1 cellular context compared by ENCODE assay signal in the genomic region with DNA sequence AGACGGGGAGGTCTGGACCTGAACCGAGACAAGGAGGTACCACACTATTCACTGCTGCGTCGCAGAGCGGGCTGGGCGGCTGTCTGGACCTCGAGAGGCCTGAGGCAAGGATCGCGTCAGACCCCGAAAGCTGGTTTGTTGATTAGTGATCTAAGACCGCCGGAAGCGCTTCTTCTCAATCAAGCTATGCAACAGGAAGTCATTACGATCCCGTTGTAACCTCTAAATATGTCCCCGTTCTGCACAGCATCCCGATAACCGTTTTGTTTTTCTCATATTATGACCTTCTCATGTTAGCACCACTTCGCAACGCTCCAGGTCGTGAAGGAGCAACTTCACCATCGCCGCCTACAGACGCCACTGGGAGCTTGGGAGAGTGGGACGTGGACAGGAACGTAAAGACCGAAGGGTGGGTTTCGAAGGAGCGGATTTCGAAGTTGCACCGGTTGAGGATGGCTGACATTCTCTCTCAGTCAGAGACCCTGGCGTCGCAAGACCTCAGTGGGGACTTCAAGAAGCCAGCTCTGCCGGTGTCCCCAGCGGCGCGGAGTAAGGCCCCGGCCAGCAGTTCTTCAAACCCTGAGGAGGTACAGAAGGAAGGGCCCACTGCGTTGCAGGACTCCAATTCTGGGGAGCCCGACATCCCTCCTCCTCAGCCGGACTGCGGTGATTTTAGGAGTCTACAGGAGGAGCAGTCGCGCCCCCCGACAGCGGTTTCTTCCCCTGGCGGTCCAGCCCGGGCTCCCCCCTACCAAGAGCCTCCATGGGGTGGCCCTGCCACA.
TF ChIP-seq lines count a peak whose summit lies in the region.

A gene with protein sequence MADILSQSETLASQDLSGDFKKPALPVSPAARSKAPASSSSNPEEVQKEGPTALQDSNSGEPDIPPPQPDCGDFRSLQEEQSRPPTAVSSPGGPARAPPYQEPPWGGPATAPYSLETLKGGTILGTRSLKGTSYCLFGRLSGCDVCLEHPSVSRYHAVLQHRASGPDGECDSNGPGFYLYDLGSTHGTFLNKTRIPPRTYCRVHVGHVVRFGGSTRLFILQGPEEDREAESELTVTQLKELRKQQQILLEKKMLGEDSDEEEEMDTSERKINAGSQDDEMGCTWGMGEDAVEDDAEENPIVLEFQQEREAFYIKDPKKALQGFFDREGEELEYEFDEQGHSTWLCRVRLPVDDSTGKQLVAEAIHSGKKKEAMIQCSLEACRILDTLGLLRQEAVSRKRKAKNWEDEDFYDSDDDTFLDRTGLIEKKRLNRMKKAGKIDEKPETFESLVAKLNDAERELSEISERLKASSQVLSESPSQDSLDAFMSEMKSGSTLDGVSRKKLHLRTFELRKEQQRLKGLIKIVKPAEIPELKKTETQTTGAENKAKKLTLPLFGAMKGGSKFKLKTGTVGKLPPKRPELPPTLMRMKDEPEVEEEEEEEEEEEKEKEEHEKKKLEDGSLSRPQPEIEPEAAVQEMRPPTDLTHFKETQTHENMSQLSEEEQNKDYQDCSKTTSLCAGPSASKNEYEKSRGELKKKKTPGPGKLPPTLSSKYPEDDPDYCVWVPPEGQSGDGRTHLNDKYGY (plus strand): TSS at position 427 of the 782 bp plus-strand sequence. CDS start 26 bp downstream, at position 453.
A gene with protein sequence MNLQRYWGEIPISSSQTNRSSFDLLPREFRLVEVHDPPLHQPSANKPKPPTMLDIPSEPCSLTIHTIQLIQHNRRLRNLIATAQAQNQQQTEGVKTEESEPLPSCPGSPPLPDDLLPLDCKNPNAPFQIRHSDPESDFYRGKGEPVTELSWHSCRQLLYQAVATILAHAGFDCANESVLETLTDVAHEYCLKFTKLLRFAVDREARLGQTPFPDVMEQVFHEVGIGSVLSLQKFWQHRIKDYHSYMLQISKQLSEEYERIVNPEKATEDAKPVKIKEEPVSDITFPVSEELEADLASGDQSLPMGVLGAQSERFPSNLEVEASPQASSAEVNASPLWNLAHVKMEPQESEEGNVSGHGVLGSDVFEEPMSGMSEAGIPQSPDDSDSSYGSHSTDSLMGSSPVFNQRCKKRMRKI (minus strand): TSS at position 152 of the 782 bp plus-strand sequence. CDS start 1,422 bp downstream, outside the sequence.

TF ChIP-seq in HEK293, 187 proteins besides CTCF, POLR2A, EP300 and RAD21 (continued from another document and continues in another):
- peak; percentile 96 for TF ChIP-seq REPIN1 (tag by site-specific recombination; IDR thresholded peaks at IDR 0.05; ENCODE audit: low read depth)
- peak; percentile 86 for TF ChIP-seq KLF7 (tag by site-specific recombination; IDR thresholded peaks at IDR 0.05; ENCODE audit: borderline replicate concordance)
- peak; percentile 86 for TF ChIP-seq ZNF610 (tag by site-specific recombination; IDR thresholded peaks at IDR 0.05; ENCODE audit: borderline replicate concordance)
- TF ChIP-seq ZNF324 (tag by site-specific recombination; IDR thresholded peaks at IDR 0.05), result peak; percentile 98
- TF ChIP-seq, protein P1, sequence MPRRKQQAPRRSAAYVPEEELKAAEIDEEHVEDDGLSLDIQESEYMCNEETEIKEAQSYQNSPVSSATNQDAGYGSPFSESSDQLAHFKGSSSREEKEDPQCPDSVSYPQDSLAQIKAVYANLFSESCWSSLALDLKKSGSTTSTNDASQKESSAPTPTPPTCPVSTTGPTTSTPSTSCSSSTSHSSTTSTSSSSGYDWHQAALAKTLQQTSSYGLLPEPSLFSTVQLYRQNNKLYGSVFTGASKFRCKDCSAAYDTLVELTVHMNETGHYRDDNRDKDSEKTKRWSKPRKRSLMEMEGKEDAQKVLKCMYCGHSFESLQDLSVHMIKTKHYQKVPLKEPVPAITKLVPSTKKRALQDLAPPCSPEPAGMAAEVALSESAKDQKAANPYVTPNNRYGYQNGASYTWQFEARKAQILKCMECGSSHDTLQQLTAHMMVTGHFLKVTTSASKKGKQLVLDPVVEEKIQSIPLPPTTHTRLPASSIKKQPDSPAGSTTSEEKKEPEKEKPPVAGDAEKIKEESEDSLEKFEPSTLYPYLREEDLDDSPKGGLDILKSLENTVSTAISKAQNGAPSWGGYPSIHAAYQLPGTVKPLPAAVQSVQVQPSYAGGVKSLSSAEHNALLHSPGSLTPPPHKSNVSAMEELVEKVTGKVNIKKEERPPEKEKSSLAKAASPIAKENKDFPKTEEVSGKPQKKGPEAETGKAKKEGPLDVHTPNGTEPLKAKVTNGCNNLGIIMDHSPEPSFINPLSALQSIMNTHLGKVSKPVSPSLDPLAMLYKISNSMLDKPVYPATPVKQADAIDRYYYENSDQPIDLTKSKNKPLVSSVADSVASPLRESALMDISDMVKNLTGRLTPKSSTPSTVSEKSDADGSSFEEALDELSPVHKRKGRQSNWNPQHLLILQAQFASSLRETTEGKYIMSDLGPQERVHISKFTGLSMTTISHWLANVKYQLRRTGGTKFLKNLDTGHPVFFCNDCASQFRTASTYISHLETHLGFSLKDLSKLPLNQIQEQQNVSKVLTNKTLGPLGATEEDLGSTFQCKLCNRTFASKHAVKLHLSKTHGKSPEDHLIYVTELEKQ (tag by site-specific recombination; IDR thresholded peaks at IDR 0.05; ENCODE audit: borderline replicate concordance), result no peak
- TF ChIP-seq ZNF274 (IDR thresholded peaks at IDR 0.05; ENCODE audit: low read length), result no peak
- no peak for TF ChIP-seq ZNF274 (tag by site-specific recombination; IDR thresholded peaks at IDR 0.05; ENCODE audit: borderline replicate concordance)
- TF ChIP-seq, protein P2, sequence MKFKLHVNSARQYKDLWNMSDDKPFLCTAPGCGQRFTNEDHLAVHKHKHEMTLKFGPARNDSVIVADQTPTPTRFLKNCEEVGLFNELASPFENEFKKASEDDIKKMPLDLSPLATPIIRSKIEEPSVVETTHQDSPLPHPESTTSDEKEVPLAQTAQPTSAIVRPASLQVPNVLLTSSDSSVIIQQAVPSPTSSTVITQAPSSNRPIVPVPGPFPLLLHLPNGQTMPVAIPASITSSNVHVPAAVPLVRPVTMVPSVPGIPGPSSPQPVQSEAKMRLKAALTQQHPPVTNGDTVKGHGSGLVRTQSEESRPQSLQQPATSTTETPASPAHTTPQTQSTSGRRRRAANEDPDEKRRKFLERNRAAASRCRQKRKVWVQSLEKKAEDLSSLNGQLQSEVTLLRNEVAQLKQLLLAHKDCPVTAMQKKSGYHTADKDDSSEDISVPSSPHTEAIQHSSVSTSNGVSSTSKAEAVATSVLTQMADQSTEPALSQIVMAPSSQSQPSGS (tag by site-specific recombination; IDR thresholded peaks at IDR 0.05; ENCODE audit: low read depth), result peak; percentile 22; the same call in 1 of the 2 replicates
- no peak for TF ChIP-seq ZNF654 (tag by site-specific recombination; IDR thresholded peaks at IDR 0.05; ENCODE audit: low read depth)
- TF ChIP-seq ZXDB (tag by site-specific recombination; IDR thresholded peaks at IDR 0.05), result peak; percentile 96
- peak; percentile 50 for TF ChIP-seq ZNF623 (tag by site-specific recombination; IDR thresholded peaks at IDR 0.05)
- TF ChIP-seq, protein P3, sequence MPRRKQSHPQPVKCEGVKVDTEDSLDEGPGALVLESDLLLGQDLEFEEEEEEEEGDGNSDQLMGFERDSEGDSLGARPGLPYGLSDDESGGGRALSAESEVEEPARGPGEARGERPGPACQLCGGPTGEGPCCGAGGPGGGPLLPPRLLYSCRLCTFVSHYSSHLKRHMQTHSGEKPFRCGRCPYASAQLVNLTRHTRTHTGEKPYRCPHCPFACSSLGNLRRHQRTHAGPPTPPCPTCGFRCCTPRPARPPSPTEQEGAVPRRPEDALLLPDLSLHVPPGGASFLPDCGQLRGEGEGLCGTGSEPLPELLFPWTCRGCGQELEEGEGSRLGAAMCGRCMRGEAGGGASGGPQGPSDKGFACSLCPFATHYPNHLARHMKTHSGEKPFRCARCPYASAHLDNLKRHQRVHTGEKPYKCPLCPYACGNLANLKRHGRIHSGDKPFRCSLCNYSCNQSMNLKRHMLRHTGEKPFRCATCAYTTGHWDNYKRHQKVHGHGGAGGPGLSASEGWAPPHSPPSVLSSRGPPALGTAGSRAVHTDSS (tag by site-specific recombination; IDR thresholded peaks at IDR 0.05), result 0 out of 2 replicates have a peak, but pooled peaks have one; percentile 44
- peak; percentile 95 for TF ChIP-seq KLF16 (tag by site-specific recombination; IDR thresholded peaks at IDR 0.05)
- TF ChIP-seq ZNF335 (tag by site-specific recombination; conservative IDR thresholded peaks at IDR 0.05), result peak; percentile 88
- TF ChIP-seq ZNF302 (tag by site-specific recombination; IDR thresholded peaks at IDR 0.05; ENCODE audit: low read depth), result 0 out of 2 replicates have a peak, but pooled peaks have one; percentile 49
- no peak for TF ChIP-seq ZNF792 (tag by site-specific recombination; IDR thresholded peaks at IDR 0.05)
- TF ChIP-seq, protein P4, sequence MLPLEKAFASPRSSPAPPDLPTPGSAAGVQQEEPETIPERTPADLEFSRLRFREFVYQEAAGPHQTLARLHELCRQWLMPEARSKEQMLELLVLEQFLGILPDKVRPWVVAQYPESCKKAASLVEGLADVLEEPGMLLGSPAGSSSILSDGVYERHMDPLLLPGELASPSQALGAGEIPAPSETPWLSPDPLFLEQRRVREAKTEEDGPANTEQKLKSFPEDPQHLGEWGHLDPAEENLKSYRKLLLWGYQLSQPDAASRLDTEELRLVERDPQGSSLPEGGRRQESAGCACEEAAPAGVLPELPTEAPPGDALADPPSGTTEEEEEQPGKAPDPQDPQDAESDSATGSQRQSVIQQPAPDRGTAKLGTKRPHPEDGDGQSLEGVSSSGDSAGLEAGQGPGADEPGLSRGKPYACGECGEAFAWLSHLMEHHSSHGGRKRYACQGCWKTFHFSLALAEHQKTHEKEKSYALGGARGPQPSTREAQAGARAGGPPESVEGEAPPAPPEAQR (tag by site-specific recombination; IDR thresholded peaks at IDR 0.05), result peak; percentile 68; the same call in 1 of the 2 replicates
- peak; percentile 99 for TF ChIP-seq YY2 (tag by site-specific recombination; IDR thresholded peaks at IDR 0.05)
- TF ChIP-seq ZNF629 (tag by site-specific recombination; IDR thresholded peaks at IDR 0.05), result peak; percentile 94
- TF ChIP-seq, protein P5, sequence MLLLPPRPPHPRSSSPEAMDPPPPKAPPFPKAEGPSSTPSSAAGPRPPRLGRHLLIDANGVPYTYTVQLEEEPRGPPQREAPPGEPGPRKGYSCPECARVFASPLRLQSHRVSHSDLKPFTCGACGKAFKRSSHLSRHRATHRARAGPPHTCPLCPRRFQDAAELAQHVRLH (tag by site-specific recombination; IDR thresholded peaks at IDR 0.05), result peak; percentile 96
- peak; percentile 74 for TF ChIP-seq SP2 (tag by site-specific recombination; IDR thresholded peaks at IDR 0.05)
- TF ChIP-seq ZNF146 (tag by site-specific recombination; IDR thresholded peaks at IDR 0.05), result peak; percentile 32; the same call in 1 of the 2 replicates
- TF ChIP-seq ZNF626 (tag by site-specific recombination; IDR thresholded peaks at IDR 0.05), result no peak
- TF ChIP-seq HOXD13 (CRISPR knock-in tag; IDR thresholded peaks at IDR 0.05; ENCODE audit: borderline replicate concordance), result peak; percentile 71; the same call in 1 of the 2 replicates
- TF ChIP-seq WT1 (tag by site-specific recombination; IDR thresholded peaks at IDR 0.05), result peak; percentile 13; the same call in 1 of the 2 replicates
- TF ChIP-seq, protein P6, sequence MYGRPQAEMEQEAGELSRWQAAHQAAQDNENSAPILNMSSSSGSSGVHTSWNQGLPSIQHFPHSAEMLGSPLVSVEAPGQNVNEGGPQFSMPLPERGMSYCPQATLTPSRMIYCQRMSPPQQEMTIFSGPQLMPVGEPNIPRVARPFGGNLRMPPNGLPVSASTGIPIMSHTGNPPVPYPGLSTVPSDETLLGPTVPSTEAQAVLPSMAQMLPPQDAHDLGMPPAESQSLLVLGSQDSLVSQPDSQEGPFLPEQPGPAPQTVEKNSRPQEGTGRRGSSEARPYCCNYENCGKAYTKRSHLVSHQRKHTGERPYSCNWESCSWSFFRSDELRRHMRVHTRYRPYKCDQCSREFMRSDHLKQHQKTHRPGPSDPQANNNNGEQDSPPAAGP (tag by site-specific recombination; IDR thresholded peaks at IDR 0.05), result peak; percentile 99
- 0 out of 2 replicates have a peak, but pooled peaks have one; percentile 61 for TF ChIP-seq ZNF184 (tag by site-specific recombination; IDR thresholded peaks at IDR 0.05)
- TF ChIP-seq ZNF560 (tag by site-specific recombination; IDR thresholded peaks at IDR 0.05; ENCODE audit: borderline replicate concordance), result no peak
- TF ChIP-seq ZFP41 (tag by site-specific recombination; IDR thresholded peaks at IDR 0.05; ENCODE audit: borderline replicate concordance), result no peak
- TF ChIP-seq MYNN (tag by site-specific recombination; IDR thresholded peaks at IDR 0.05; ENCODE audit: borderline replicate concordance), result peak; percentile 70; the same call in 1 of the 2 replicates
- TF ChIP-seq, protein P7, sequence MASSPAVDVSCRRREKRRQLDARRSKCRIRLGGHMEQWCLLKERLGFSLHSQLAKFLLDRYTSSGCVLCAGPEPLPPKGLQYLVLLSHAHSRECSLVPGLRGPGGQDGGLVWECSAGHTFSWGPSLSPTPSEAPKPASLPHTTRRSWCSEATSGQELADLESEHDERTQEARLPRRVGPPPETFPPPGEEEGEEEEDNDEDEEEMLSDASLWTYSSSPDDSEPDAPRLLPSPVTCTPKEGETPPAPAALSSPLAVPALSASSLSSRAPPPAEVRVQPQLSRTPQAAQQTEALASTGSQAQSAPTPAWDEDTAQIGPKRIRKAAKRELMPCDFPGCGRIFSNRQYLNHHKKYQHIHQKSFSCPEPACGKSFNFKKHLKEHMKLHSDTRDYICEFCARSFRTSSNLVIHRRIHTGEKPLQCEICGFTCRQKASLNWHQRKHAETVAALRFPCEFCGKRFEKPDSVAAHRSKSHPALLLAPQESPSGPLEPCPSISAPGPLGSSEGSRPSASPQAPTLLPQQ (tag by site-specific recombination; IDR thresholded peaks at IDR 0.05), result peak; percentile 89
- TF ChIP-seq ZNF600 (tag by site-specific recombination; IDR thresholded peaks at IDR 0.05), result peak; percentile 99
- TF ChIP-seq, protein P8, sequence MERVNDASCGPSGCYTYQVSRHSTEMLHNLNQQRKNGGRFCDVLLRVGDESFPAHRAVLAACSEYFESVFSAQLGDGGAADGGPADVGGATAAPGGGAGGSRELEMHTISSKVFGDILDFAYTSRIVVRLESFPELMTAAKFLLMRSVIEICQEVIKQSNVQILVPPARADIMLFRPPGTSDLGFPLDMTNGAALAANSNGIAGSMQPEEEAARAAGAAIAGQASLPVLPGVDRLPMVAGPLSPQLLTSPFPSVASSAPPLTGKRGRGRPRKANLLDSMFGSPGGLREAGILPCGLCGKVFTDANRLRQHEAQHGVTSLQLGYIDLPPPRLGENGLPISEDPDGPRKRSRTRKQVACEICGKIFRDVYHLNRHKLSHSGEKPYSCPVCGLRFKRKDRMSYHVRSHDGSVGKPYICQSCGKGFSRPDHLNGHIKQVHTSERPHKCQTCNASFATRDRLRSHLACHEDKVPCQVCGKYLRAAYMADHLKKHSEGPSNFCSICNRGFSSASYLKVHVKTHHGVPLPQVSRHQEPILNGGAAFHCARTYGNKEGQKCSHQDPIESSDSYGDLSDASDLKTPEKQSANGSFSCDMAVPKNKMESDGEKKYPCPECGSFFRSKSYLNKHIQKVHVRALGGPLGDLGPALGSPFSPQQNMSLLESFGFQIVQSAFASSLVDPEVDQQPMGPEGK (tag by site-specific recombination; IDR thresholded peaks at IDR 0.05), result peak; percentile 23; the same call in 1 of the 2 replicates
- no peak for TF ChIP-seq ZNF701 (tag by site-specific recombination; IDR thresholded peaks at IDR 0.05)
